ENCODE assay signal across 9 cellular contexts in genomic region chr4:165874799-165875371, GRCh38. TPM values are rescaled to one million over a fixed set of nuclear protein-coding genes. Genes with fewer than 3 reads are reported as not detected.
A peak's percentile ranks its signal among the peaks of the same experiment; 100 is the strongest.
DNase-seq lines count a peak whose midpoint lies in the region; ATAC-seq and TF ChIP-seq lines count a peak whose summit lies in the region.
"Had no signal": no experiment of that assay in that cellular context is flagged by ENCODE, and none has a peak within 500 bp of the region (broad histone marks: within the 10 kb centered on the region; RNA-seq: fewer than 3 reads in every experiment).

No MANE protein-coding gene starts in this region.

- no peaks in the 10 kb centered on the region for H3K4me1 ChIP-seq in parathyroid adenoma

- peak overlapping the region; percentile 67 for H3K4me2 ChIP-seq in parathyroid adenoma (ENCODE audit: low read length)

- no peaks in the 10 kb centered on the region for H3K79me2 ChIP-seq in parathyroid adenoma

- intact Hi-C loops in Right ventricle myocardium superior (cut with DNase I), result no loop called here

- TF ChIP-seq CTCF in RWPE1 (conservative IDR thresholded peaks at IDR 0.05; ENCODE audit: low read depth), result no peak
- TF ChIP-seq CTCF in parathyroid adenoma (IDR thresholded peaks at IDR 0.05), result no peak

- H3K4me3 ChIP-seq in parathyroid adenoma (ENCODE audit: low read depth, low read length), result peak overlapping the region; percentile 49

- no peak overlapping the region for H3K9ac ChIP-seq in parathyroid adenoma

- H3K9me3 ChIP-seq in parathyroid adenoma (ENCODE audit: control insufficient read depth, low read length), result no peaks in the 10 kb centered on the region

- H3K27me3 ChIP-seq in parathyroid adenoma (ENCODE audit: control insufficient read depth, insufficient read depth, low read length), result no peaks in the 10 kb centered on the region

- ATAC-seq in Right ventricle myocardium superior (ENCODE audit: poor library complexity) (peak; percentile 53), HG03378 (IDR thresholded peaks at IDR 0.05; ENCODE audit: unreplicated experiment) (no peak), HG03521 (IDR thresholded peaks at IDR 0.05; ENCODE audit: unreplicated experiment) (no peak)

- CTCF ChIA-PET in RWPE1 (lab: Yijun Ruan, JAX), result interaction anchor here (0.6 to 0.8 kb wide), 2 partner anchors 82 to 217 kb away, joined by 3 to 4 read pairs; no protein-coding TSS in a partner anchor

- POLR2A ChIA-PET in RWPE1 (lab: Yijun Ruan, JAX; ENCODE audit: low non-redundant PET), result no interaction called here

- no peaks in the 10 kb centered on the region for H3K36me3 ChIP-seq in parathyroid adenoma (ENCODE audit: control insufficient read depth, insufficient read depth, low read length)

- no peak overlapping the region for H2AFZ ChIP-seq in parathyroid adenoma

- peak overlapping the region; percentile 91 for H3K27ac ChIP-seq in RWPE1
- H3K27ac ChIP-seq in parathyroid adenoma, result no peak overlapping the region

- DNase-seq in DMS53 (lab: John Stamatoyannopoulos, UW) (peak; percentile 85), RWPE1 (ENCODE audit: low spot score) (peak; percentile 17), Right ventricle myocardium superior (peak; percentile 54), NCI-H2107 (lab: John Stamatoyannopoulos, UW) (no peak), SW480 (ENCODE audit: low spot score) (no peak)
- DNase-seq: GF-D8 had no signal

RNA-seq across cellular contexts. Expression of gene TLL1, which starts 1.8 kb away (rescaled TPM):
- 0.35 TPM for total RNA-seq in Right ventricle myocardium superior

Comparison
In these comparisons a context has a peak if more than half of its experiments do, and no peak if none do; other contexts are left out.
1. DNase-seq: peak in DMS53 (single experiment), RWPE1 (single experiment) and Right ventricle myocardium superior (single experiment); none in NCI-H2107 (single experiment) and SW480 (single experiment).